ENCODE assay signal across 16 cellular contexts in genomic region chr20:418858-419365, GRCh38.
"Had no signal": no experiment of that assay in that cellular context is flagged by ENCODE, and none has a peak within 500 bp of the region (broad histone marks: within the 10 kb centered on the region; RNA-seq: fewer than 3 reads in every experiment).

No MANE protein-coding gene starts in this region.

- H3K27ac ChIP-seq: cardiac muscle cell had no signal

- H3K9me3 ChIP-seq: adrenal gland had no signal

- H3K27me3 ChIP-seq: adrenal gland, cardiac muscle cell, dorsolateral prefrontal cortex had no signal

- ATAC-seq: natural killer cell treated with Interleukin-12 subunit alpha and Interleukin-12 subunit beta and Interleukin-15 and Interleukin-18, amount 100 ng/mL, for 72 hours had no signal

- H3K4me3 ChIP-seq: adrenal gland, cardiac muscle cell, dorsolateral prefrontal cortex had no signal

- H3K27me3 Mint-ChIP-seq: activated CD4-positive, alpha-beta T cell treated with anti-CD3 and anti-CD28 coated beads, Interleukin-2, amount 10 ng/mL, durations not matched to agents 7 days and 5 days; activated naive CD4-positive, alpha-beta T cell treated with anti-CD3 and anti-CD28 coated beads, Interleukin-2, amount 10 ng/mL, durations not matched to agents 7 days and 5 days; natural killer cell treated with Interleukin-12 subunit alpha and Interleukin-12 subunit beta and Interleukin-15 and Interleukin-18, amount 100 ng/mL, for 72 hours; type B pancreatic cell had no signal

- H3K9me3 Mint-ChIP-seq: activated CD4-positive, alpha-beta T cell treated with anti-CD3 and anti-CD28 coated beads, Interleukin-2, amount 10 ng/mL, durations not matched to agents 7 days and 5 days; activated naive CD4-positive, alpha-beta T cell treated with anti-CD3 and anti-CD28 coated beads, Interleukin-2, amount 10 ng/mL, durations not matched to agents 7 days and 5 days; natural killer cell treated with Interleukin-12 subunit alpha and Interleukin-12 subunit beta and Interleukin-15 and Interleukin-18, amount 100 ng/mL, for 72 hours; T-helper 2 cell treated with Interferon-gamma antibody and Interleukin-4, amounts not matched to agents 5 μg/mL and 100 μg/mL, for 36 hours; type B pancreatic cell had no signal

- H3K4me3 Mint-ChIP-seq: activated CD4-positive, alpha-beta T cell treated with anti-CD3 and anti-CD28 coated beads, Interleukin-2, amount 10 ng/mL, durations not matched to agents 7 days and 5 days; activated naive CD4-positive, alpha-beta T cell treated with anti-CD3 and anti-CD28 coated beads, Interleukin-2, amount 10 ng/mL, durations not matched to agents 7 days and 5 days; natural killer cell treated with Interleukin-12 subunit alpha and Interleukin-12 subunit beta and Interleukin-15 and Interleukin-18, amount 100 ng/mL, for 72 hours; T-helper 2 cell treated with Interferon-gamma antibody and Interleukin-4, amounts not matched to agents 5 μg/mL and 100 μg/mL, for 36 hours; type B pancreatic cell had no signal

- DNase-seq: activated CD4-positive, alpha-beta T cell treated with anti-CD3 and anti-CD28 coated beads, Interleukin-2, amount 10 ng/mL, durations not matched to agents 7 days and 5 days; activated CD4-positive, CD25-positive, alpha-beta regulatory T cell; activated CD8-positive, alpha-beta memory T cell treated with anti-CD3 and anti-CD28 coated beads for 24 hours; activated naive CD4-positive, alpha-beta T cell treated with anti-CD3 and anti-CD28 coated beads, Interleukin-2, amount 10 ng/mL, durations not matched to agents 7 days and 5 days; adrenal gland; islet precursor cell; mesenchymal stem cell; stimulated activated CD4-positive, alpha-beta T cell treated with anti-CD3 and anti-CD28 coated beads, Interleukin-15, amount 100 ng/mL, for 24 hours; stimulated activated CD4-positive, alpha-beta T cell treated with anti-CD3 and anti-CD28 coated beads, Interleukin-4, amount 100 ng/mL, for 1 hour; stimulated activated naive CD4-positive, alpha-beta T cell; SW 1271 had no signal

- H3K27ac Mint-ChIP-seq: activated CD4-positive, alpha-beta T cell treated with anti-CD3 and anti-CD28 coated beads, Interleukin-2, amount 10 ng/mL, durations not matched to agents 7 days and 5 days; activated naive CD4-positive, alpha-beta T cell treated with anti-CD3 and anti-CD28 coated beads, Interleukin-2, amount 10 ng/mL, durations not matched to agents 7 days and 5 days; natural killer cell treated with Interleukin-12 subunit alpha and Interleukin-12 subunit beta and Interleukin-15 and Interleukin-18, amount 100 ng/mL, for 72 hours; T-helper 2 cell treated with Interferon-gamma antibody and Interleukin-4, amounts not matched to agents 5 μg/mL and 100 μg/mL, for 36 hours; type B pancreatic cell had no signal
